ENCODE assay signal across 1 cellular context in genomic region chr17:352421-353212, GRCh38.
TF ChIP-seq lines count a peak whose summit lies in the region.

Gene RPH3AL (minus strand): TSS chr17:352807. CDS start chr17:327543, 25,264 bp downstream.

TF ChIP-seq in HepG2, 621 proteins besides CTCF, POLR2A, EP300 and RAD21 (continued from another document and continues in another):
- no peak for TF ChIP-seq ZBTB49 (CRISPR knock-in tag; IDR thresholded peaks at IDR 0.05; ENCODE audit: borderline replicate concordance)
- TF ChIP-seq RELA (CRISPR knock-in tag; IDR thresholded peaks at IDR 0.05) = no peak
- TF ChIP-seq SRF (IDR thresholded peaks at IDR 0.05; ENCODE audit: low read depth, low read length) = no peak
- no peak for TF ChIP-seq NCOA1 (CRISPR knock-in tag; IDR thresholded peaks at IDR 0.05)
- TF ChIP-seq NR3C1 (CRISPR knock-in tag; IDR thresholded peaks at IDR 0.05) = no peak
- peak; percentile 66; the same call in 1 of the 2 replicates for TF ChIP-seq ZNF567 (CRISPR knock-in tag; IDR thresholded peaks at IDR 0.05; ENCODE audit: borderline replicate concordance)
- 0 out of 2 replicates have a peak, but pooled peaks have one; percentile 25 for TF ChIP-seq SATB2 (CRISPR knock-in tag; IDR thresholded peaks at IDR 0.05)
- peak; percentile 26; the same call in 1 of the 2 replicates for TF ChIP-seq MED13 (CRISPR knock-in tag; IDR thresholded peaks at IDR 0.05)
- peak; percentile 61; the same call in 1 of the 2 replicates for TF ChIP-seq YEATS2 (CRISPR knock-in tag; IDR thresholded peaks at IDR 0.05; ENCODE audit: borderline replicate concordance)
- TF ChIP-seq BCL3 (CRISPR knock-in tag; IDR thresholded peaks at IDR 0.05) = peak; percentile 60; the same call in 1 of the 2 replicates
- TF ChIP-seq ELF3 (CRISPR knock-in tag; IDR thresholded peaks at IDR 0.05) = peak; percentile 56
- peak; percentile 40 for TF ChIP-seq BHLHE40 (IDR thresholded peaks at IDR 0.05; ENCODE audit: low read length)
- peak; percentile 47; the same call in 1 of the 2 replicates for TF ChIP-seq KMT2A (CRISPR knock-in tag; IDR thresholded peaks at IDR 0.05)
- peak; percentile 37 for TF ChIP-seq TFE3 (CRISPR knock-in tag; IDR thresholded peaks at IDR 0.05)
- 0 out of 2 replicates have a peak, but pooled peaks have one; percentile 38 for TF ChIP-seq MAF1 (CRISPR knock-in tag; IDR thresholded peaks at IDR 0.05; ENCODE audit: borderline replicate concordance)
- TF ChIP-seq JUND (CRISPR knock-in tag; IDR thresholded peaks at IDR 0.05) = peak; percentile 44
- peak; percentile 81; the same call in 1 of the 2 replicates for TF ChIP-seq ZNF768 (CRISPR knock-in tag; IDR thresholded peaks at IDR 0.05)
- TF ChIP-seq HCFC1 (IDR thresholded peaks at IDR 0.05; ENCODE audit: low read depth, low read length) = no peak
- TF ChIP-seq ZBTB3 (CRISPR knock-in tag; IDR thresholded peaks at IDR 0.05; ENCODE audit: borderline replicate concordance, low read depth) = 0 out of 2 replicates have a peak, but pooled peaks have one; percentile 56
- TF ChIP-seq ZNF800 (CRISPR knock-in tag; IDR thresholded peaks at IDR 0.05) = peak; percentile 65; the same call in 1 of the 2 replicates
- TF ChIP-seq ZNF501 (CRISPR knock-in tag; IDR thresholded peaks at IDR 0.05) = peak; percentile 96
- TF ChIP-seq RXRA (CRISPR knock-in tag; IDR thresholded peaks at IDR 0.05) = peak; percentile 79; the same call in 1 of the 2 replicates
- peak; percentile 37; the same call in 1 of the 2 replicates for TF ChIP-seq KMT2B (CRISPR knock-in tag; IDR thresholded peaks at IDR 0.05)
- peak; percentile 30; the same call in 1 of the 2 replicates for TF ChIP-seq ONECUT2 (CRISPR knock-in tag; IDR thresholded peaks at IDR 0.05)
- peak; percentile 11; the same call in 1 of the 2 replicates for TF ChIP-seq RERE (CRISPR knock-in tag; IDR thresholded peaks at IDR 0.05; ENCODE audit: low read depth)
- TF ChIP-seq RNF2 (conservative IDR thresholded peaks at IDR 0.05; ENCODE audit: low read depth) = no peak; the same call in 1 of the 2 replicates
- peak; percentile 38; the same call in 1 of the 2 replicates for TF ChIP-seq ZNF276 (CRISPR knock-in tag; IDR thresholded peaks at IDR 0.05; ENCODE audit: low read depth)
- TF ChIP-seq ZNF672 (CRISPR knock-in tag; IDR thresholded peaks at IDR 0.05) = no peak
- peak; percentile 85; the same call in 1 of the 2 replicates for TF ChIP-seq ZNF34 (CRISPR knock-in tag; IDR thresholded peaks at IDR 0.05; ENCODE audit: borderline replicate concordance)
- peak; percentile 68; the same call in 1 of the 2 replicates for TF ChIP-seq CAMTA2 (CRISPR knock-in tag; IDR thresholded peaks at IDR 0.05; ENCODE audit: borderline replicate concordance)
- TF ChIP-seq ZNF350 (CRISPR knock-in tag; IDR thresholded peaks at IDR 0.05; ENCODE audit: borderline replicate concordance, low read depth) = peak; percentile 82; the same call in 1 of the 2 replicates
- TF ChIP-seq BRD4 (CRISPR knock-in tag; IDR thresholded peaks at IDR 0.05) = peak; percentile 41
- TF ChIP-seq NFYC (CRISPR knock-in tag; IDR thresholded peaks at IDR 0.05) = no peak
- TF ChIP-seq ZNF792 (CRISPR knock-in tag; IDR thresholded peaks at IDR 0.05) = no peak; the same call in 1 of the 2 replicates
- TF ChIP-seq HBP1 (CRISPR knock-in tag; IDR thresholded peaks at IDR 0.05; ENCODE audit: low read depth) = peak; percentile 95
- peak; percentile 66 for TF ChIP-seq ZNF776 (CRISPR knock-in tag; IDR thresholded peaks at IDR 0.05)
- no peak for TF ChIP-seq CERS6 (CRISPR knock-in tag; IDR thresholded peaks at IDR 0.05)
- peak; percentile 49; the same call in 1 of the 2 replicates for TF ChIP-seq NR2F2 (IDR thresholded peaks at IDR 0.05; ENCODE audit: borderline replicate concordance, low read depth)
- TF ChIP-seq TRIM24 (CRISPR knock-in tag; IDR thresholded peaks at IDR 0.05) = no peak
- peak; percentile 83; the same call in 1 of the 2 replicates for TF ChIP-seq ZGPAT (CRISPR knock-in tag; IDR thresholded peaks at IDR 0.05)
- no peak for TF ChIP-seq CHD2 (IDR thresholded peaks at IDR 0.05; ENCODE audit: low read depth, low read length)
- 0 out of 2 replicates have a peak, but pooled peaks have one; percentile 71 for TF ChIP-seq RFXAP (CRISPR knock-in tag; IDR thresholded peaks at IDR 0.05; ENCODE audit: borderline replicate concordance)
